19 cellular contexts compared by ENCODE assay signal in the genomic region with DNA sequence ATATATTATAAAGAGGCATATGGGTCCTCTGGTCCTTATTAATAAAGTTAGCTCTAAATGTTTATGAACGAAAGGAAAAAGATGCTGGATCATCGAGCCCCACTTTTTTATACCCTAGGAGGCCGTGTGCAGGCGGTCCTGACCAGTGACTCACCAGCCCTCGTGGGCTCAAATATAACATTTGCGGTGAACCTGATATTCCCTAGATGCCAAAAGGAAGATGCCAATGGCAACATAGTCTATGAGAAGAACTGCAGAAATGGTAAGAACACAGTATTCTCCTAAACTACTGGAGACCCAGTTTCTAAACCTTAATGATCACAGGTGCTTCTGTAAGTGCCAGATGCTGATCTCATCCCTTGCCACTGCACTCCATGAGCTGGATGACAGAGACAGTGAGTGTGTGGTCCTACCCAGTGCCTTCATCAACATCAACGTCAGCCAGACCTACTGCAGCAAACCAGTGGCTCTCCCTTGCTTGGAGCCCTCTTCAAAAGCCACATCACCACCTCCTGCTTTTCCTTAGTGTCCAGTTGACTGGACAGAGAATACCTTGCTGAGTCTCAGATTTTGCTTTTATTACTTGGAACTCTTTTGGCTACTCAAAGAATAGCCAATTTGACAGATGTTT. TPM values are rescaled to one million over a fixed set of nuclear protein-coding genes. Genes with fewer than 3 reads are reported as not detected.
DNase-seq lines count a peak whose midpoint lies in the region; ATAC-seq, FAIRE-seq and TF ChIP-seq lines count a peak whose summit lies in the region.
"Had no signal": no experiment of that assay in that cellular context is flagged by ENCODE, and none has a peak within 500 bp of the region (broad histone marks: within the 10 kb centered on the region; RNA-seq: fewer than 3 reads in every experiment).

No MANE protein-coding gene starts in this region.

- no peak for FAIRE-seq in urothelium cell line (lab: Jason Lieb, UNC)

- TF ChIP-seq CTCF in SK-N-SH (IDR thresholded peaks at IDR 0.05) (no peak), fibroblast of mammary gland (conservative IDR thresholded peaks at IDR 0.05; ENCODE audit: control insufficient read depth, insufficient read depth, low read depth, low read length) (no peak)

- no peak overlapping the region for H2AFZ ChIP-seq in SK-N-SH (ENCODE audit: low read depth)

- POLR2A ChIA-PET in SK-N-SH (lab: Yijun Ruan, JAX): no interaction called here

- CTCF ChIA-PET in SK-N-SH (lab: Yijun Ruan, JAX): interaction anchor here (0.6 to 23.9 kb wide), 10 partner anchors 7 to 1466 kb away, joined by 3 to 359 read pairs (median 4); no protein-coding TSS in a partner anchor

- no peak overlapping the region for H3K9ac ChIP-seq in SK-N-SH
- H3K9ac ChIP-seq: BLaER1 treated with 17β-estradiol and CSF1 and Interleukin-3, amounts not matched to agents 10 nM and 100 nM had no signal

- no peak overlapping the region for H3K4me3 ChIP-seq in SK-N-SH (ENCODE audit: low read depth in 2 of 2, low read length in 1 of 2)
- no peak overlapping the region for H3K4me3 ChIP-seq in fibroblast of mammary gland (ENCODE audit: control insufficient read depth, low read depth, low read length)
- H3K4me3 ChIP-seq: BLaER1 treated with 17β-estradiol and CSF1 and Interleukin-3, amounts not matched to agents 10 nM and 100 nM; HAP-1 had no signal

- no peaks in the 10 kb centered on the region for H3K4me1 ChIP-seq in SK-N-SH (ENCODE audit: control insufficient read depth in 1 of 2, insufficient read depth in 2 of 2, low read depth in 1 of 2, low read length in 1 of 2)
- H3K4me1 ChIP-seq: BLaER1 treated with 17β-estradiol and CSF1 and Interleukin-3, amounts not matched to agents 10 nM and 100 nM; HAP-1 had no signal

- DNase-seq in SK-N-SH (no peak), T1000 (lab: John Stamatoyannopoulos, UW) (peak; percentile 38), fibroblast of mammary gland (ENCODE audit: low read depth) (peak; percentile 45), urothelium cell line (ENCODE audit: low spot score) (peak; percentile 79), GM03348 (ENCODE audit: low spot score) (no peak), COLO668 (lab: John Stamatoyannopoulos, UW; ENCODE audit: unreplicated experiment) (no peak), sciatic nerve (ENCODE audit: low spot score) (no peak)
- DNase-seq: EL, KBM-7, MM.1S, NCI-H1105, NCI-H187 treated with DMSO at 0.1 percent for 48 hours, NCI-H2171 treated with DMSO at 0.1 percent for 48 hours, NCI-H82 had no signal

- 53% methylated on average over 7 of the region's 7 CpGs for WGBS in SK-N-SH (ENCODE audit: low lambda C conversion rate)

- H3K9me2 ChIP-seq in SK-N-SH: no peaks in the 10 kb centered on the region

- no peaks in the 10 kb centered on the region for H3K79me2 ChIP-seq in SK-N-SH (ENCODE audit: insufficient read depth)

- peak; percentile 36; the same call in 2 of the 3 replicates for ATAC-seq in SK-N-SH treated with all-trans-retinoic acid at 6 μM for 48 hours
- no peak for ATAC-seq in sciatic nerve
- ATAC-seq: Right ventricle myocardium inferior had no signal

- TF ChIP-seq RAD21 in SK-N-SH (IDR thresholded peaks at IDR 0.05; ENCODE audit: low read length): no peak

- H3K36me3 ChIP-seq in SK-N-SH (replicated peaks in 1 of 2; ENCODE audit: control insufficient read depth in 1 of 2, insufficient read depth in 2 of 2, low read length in 1 of 2): peaks cover 0 to 5% of the 10 kb centered on the region in 2 experiments
- H3K36me3 ChIP-seq: HAP-1 had no signal

- H3K27ac ChIP-seq in SK-N-SH (ENCODE audit: low read depth in 2 of 2, low read length in 1 of 2): no peak overlapping the region
- H3K27ac ChIP-seq: 22Rv1; BLaER1 treated with 17β-estradiol and CSF1 and Interleukin-3, amounts not matched to agents 10 nM and 100 nM had no signal

- no peaks in the 10 kb centered on the region for H3K9me3 ChIP-seq in SK-N-SH
- H3K9me3 ChIP-seq: HAP-1 had no signal

- H4K20me1 ChIP-seq in SK-N-SH (ENCODE audit: insufficient read depth): no peaks in the 10 kb centered on the region

- TF ChIP-seq EP300 in SK-N-SH (IDR thresholded peaks at IDR 0.05; ENCODE audit: borderline replicate concordance in 1 of 2, low read depth in 1 of 2, low read length in 1 of 2): no peak

- H3F3A ChIP-seq in SK-N-SH (replicated peaks; ENCODE audit: insufficient read depth): no peaks in the 10 kb centered on the region

- no peaks in the 10 kb centered on the region for H3K27me3 ChIP-seq in SK-N-SH (ENCODE audit: insufficient read depth)
- H3K27me3 ChIP-seq: BLaER1 treated with 17β-estradiol and CSF1 and Interleukin-3, amounts not matched to agents 10 nM and 100 nM had no signal

- intact Hi-C loops in sciatic nerve (cut with DNase I): no loop called here

- H3K4me2 ChIP-seq in SK-N-SH: no peak overlapping the region
- H3K4me2 ChIP-seq: BLaER1 treated with 17β-estradiol and CSF1 and Interleukin-3, amounts not matched to agents 10 nM and 100 nM had no signal

TF ChIP-seq in SK-N-SH treated with all-trans-retinoic acid at 6 μM for 48 hours, 23 proteins besides CTCF, POLR2A, EP300 and RAD21 (continues in another document):
- TF ChIP-seq GLIS3 (CRISPR knock-in tag; IDR thresholded peaks at IDR 0.05): no peak
- TF ChIP-seq, protein P1, sequence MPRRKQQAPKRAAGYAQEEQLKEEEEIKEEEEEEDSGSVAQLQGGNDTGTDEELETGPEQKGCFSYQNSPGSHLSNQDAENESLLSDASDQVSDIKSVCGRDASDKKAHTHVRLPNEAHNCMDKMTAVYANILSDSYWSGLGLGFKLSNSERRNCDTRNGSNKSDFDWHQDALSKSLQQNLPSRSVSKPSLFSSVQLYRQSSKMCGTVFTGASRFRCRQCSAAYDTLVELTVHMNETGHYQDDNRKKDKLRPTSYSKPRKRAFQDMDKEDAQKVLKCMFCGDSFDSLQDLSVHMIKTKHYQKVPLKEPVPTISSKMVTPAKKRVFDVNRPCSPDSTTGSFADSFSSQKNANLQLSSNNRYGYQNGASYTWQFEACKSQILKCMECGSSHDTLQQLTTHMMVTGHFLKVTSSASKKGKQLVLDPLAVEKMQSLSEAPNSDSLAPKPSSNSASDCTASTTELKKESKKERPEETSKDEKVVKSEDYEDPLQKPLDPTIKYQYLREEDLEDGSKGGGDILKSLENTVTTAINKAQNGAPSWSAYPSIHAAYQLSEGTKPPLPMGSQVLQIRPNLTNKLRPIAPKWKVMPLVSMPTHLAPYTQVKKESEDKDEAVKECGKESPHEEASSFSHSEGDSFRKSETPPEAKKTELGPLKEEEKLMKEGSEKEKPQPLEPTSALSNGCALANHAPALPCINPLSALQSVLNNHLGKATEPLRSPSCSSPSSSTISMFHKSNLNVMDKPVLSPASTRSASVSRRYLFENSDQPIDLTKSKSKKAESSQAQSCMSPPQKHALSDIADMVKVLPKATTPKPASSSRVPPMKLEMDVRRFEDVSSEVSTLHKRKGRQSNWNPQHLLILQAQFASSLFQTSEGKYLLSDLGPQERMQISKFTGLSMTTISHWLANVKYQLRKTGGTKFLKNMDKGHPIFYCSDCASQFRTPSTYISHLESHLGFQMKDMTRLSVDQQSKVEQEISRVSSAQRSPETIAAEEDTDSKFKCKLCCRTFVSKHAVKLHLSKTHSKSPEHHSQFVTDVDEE (CRISPR knock-in tag; IDR thresholded peaks at IDR 0.05): no peak
- no peak for TF ChIP-seq PPARA (CRISPR knock-in tag; IDR thresholded peaks at IDR 0.05; ENCODE audit: borderline replicate concordance)
- no peak for TF ChIP-seq OSR1 (CRISPR knock-in tag; IDR thresholded peaks at IDR 0.05)
- no peak for TF ChIP-seq RARB (CRISPR knock-in tag; IDR thresholded peaks at IDR 0.05)
- TF ChIP-seq ZC3H10 (CRISPR knock-in tag; IDR thresholded peaks at IDR 0.05): no peak
- TF ChIP-seq ISL1 (CRISPR knock-in tag; IDR thresholded peaks at IDR 0.05): no peak

TF ChIP-seq in SK-N-SH, 30 proteins besides CTCF, POLR2A, EP300 and RAD21:
- TF ChIP-seq JUND (IDR thresholded peaks at IDR 0.05): no peak
- no peak for TF ChIP-seq TEAD4 (IDR thresholded peaks at IDR 0.05; ENCODE audit: borderline replicate concordance, insufficient read depth)
- TF ChIP-seq ELF1 (IDR thresholded peaks at IDR 0.05): no peak
- no peak for TF ChIP-seq TAF1 (IDR thresholded peaks at IDR 0.05; ENCODE audit: borderline replicate concordance, low read depth, low read length)
- TF ChIP-seq RFX5 (IDR thresholded peaks at IDR 0.05; ENCODE audit: low read length): no peak
- TF ChIP-seq POLR2AphosphoS5 (IDR thresholded peaks at IDR 0.05; ENCODE audit: low read depth, low read length): no peak
- no peak for TF ChIP-seq TCF12 (IDR thresholded peaks at IDR 0.05)

RNA-seq across cellular contexts. Expression of a gene that starts 7.6 kb away (rescaled TPM):
- polyA plus RNA-seq in SK-N-SH (2012; rRNA removed): 13.8 and 24.9 TPM in 2 replicates
- 20.2 and 21.9 TPM in 2 replicates for polyA plus RNA-seq in SK-N-SH (2012; cell fraction: cytosol; rRNA removed)
- polyA plus RNA-seq in SK-N-SH (2012; cell fraction: nucleus; rRNA removed): 14.1 and 23.9 TPM in 2 replicates
- total RNA-seq in sciatic nerve: 145 TPM

RNA-seq across cellular contexts. Expression of a gene that starts 45.0 kb away (rescaled TPM):
- polyA plus RNA-seq in SK-N-SH (2012; rRNA removed): 93.6 and 102 TPM in 2 replicates
- 101 and 119 TPM in 2 replicates for polyA plus RNA-seq in SK-N-SH (2012; cell fraction: cytosol; rRNA removed)
- 37.8 and 48.8 TPM in 2 replicates for polyA plus RNA-seq in SK-N-SH (2012; cell fraction: nucleus; rRNA removed)
- total RNA-seq in sciatic nerve: 44.7 TPM

Comparison
In these comparisons a context has a peak if more than half of its experiments do, and no peak if none do; other contexts are left out.
1. DNase-seq: peak in T1000 (single experiment), fibroblast of mammary gland (single experiment) and urothelium cell line (single experiment); none in SK-N-SH (single experiment), GM03348 (single experiment), COLO668 (single experiment) and sciatic nerve (single experiment).